In genomic region chr7:131878777-131879176, GRCh38 we compare ENCODE assay signal across 27 cellular contexts.
"Had no signal": no experiment of that assay in that cellular context is flagged by ENCODE, and none has a peak within 500 bp of the region (broad histone marks: within the 10 kb centered on the region; RNA-seq: fewer than 3 reads in every experiment).

No MANE protein-coding gene starts in this region.

- H3K27ac ChIP-seq: coronary artery, esophagus squamous epithelium, gastrocnemius medialis, hepatocyte, left lung, ovary, psoas muscle, sigmoid colon, testis, tibial artery had no signal

- H3K27ac Mint-ChIP-seq: naive thymus-derived CD8-positive, alpha-beta T cell; nephron progenitor cell; stimulated activated memory B cell treated with anti-CD40 and anti-IgM and Interleukin-4, amounts not matched to agents 10 μg/mL and 1 μg/mL and 100 μg/mL, for 72 hours; type B pancreatic cell had no signal

- DNase-seq: dermis blood vessel endothelial cell; effector memory CD4-positive, alpha-beta T cell; erythroblast; esophagus squamous epithelium; gastrocnemius medialis; head of caudate nucleus; left cardiac atrium; left lung; mesendoderm; midbrain; naive thymus-derived CD8-positive, alpha-beta T cell; nephron progenitor cell; nucleus accumbens; ovary; psoas muscle; right cardiac atrium; sigmoid colon; stimulated activated CD4-positive, alpha-beta T cell treated with anti-CD3 and anti-CD28 coated beads, Interleukin-2, amount 100 ng/mL, for 24 hours; stimulated activated CD4-positive, alpha-beta T cell treated with anti-CD3 and anti-CD28 coated beads, Interleukin-4, amount 100 ng/mL, for 4 hours; stimulated activated naive CD8-positive, alpha-beta T cell treated with anti-CD3 and anti-CD28 coated beads, Interleukin-15, Interleukin-2, amounts not matched to agents 100 U/mL and 50 U/mL, for 24 hours; substantia nigra; testis; tibial artery had no signal

- H3K4me3 ChIP-seq: coronary artery, esophagus squamous epithelium, gastrocnemius medialis, hepatocyte, left lung, ovary, psoas muscle, sigmoid colon, testis, tibial artery had no signal

- H3K9me3 ChIP-seq: esophagus squamous epithelium, gastrocnemius medialis, left lung, ovary, psoas muscle, sigmoid colon, testis, tibial artery had no signal

- H3K4me2 ChIP-seq: hepatocyte had no signal

- H3K4me3 Mint-ChIP-seq: naive thymus-derived CD8-positive, alpha-beta T cell; nephron progenitor cell; stimulated activated memory B cell treated with anti-CD40 and anti-IgM and Interleukin-4, amounts not matched to agents 10 μg/mL and 1 μg/mL and 100 μg/mL, for 72 hours; type B pancreatic cell had no signal

- ATAC-seq: gastrocnemius medialis; left cardiac atrium; left lung; naive thymus-derived CD8-positive, alpha-beta T cell; psoas muscle; right cardiac atrium; stimulated activated memory B cell treated with anti-CD40 and anti-IgM and Interleukin-4, amounts not matched to agents 10 μg/mL and 1 μg/mL and 100 μg/mL, for 72 hours; stimulated activated naive CD8-positive, alpha-beta T cell treated with anti-CD3 and anti-CD28 coated beads, Interleukin-15, Interleukin-2, amounts not matched to agents 100 U/mL and 50 U/mL, for 24 hours had no signal

- H3K4me1 ChIP-seq: esophagus squamous epithelium, gastrocnemius medialis, left lung, psoas muscle, sigmoid colon, testis, tibial artery had no signal

- H3K36me3 ChIP-seq: esophagus squamous epithelium, gastrocnemius medialis, left lung, ovary, sigmoid colon, tibial artery had no signal

- H3K79me2 ChIP-seq: hepatocyte had no signal

- H3K9me3 Mint-ChIP-seq: nephron progenitor cell; stimulated activated memory B cell treated with anti-CD40 and anti-IgM and Interleukin-4, amounts not matched to agents 10 μg/mL and 1 μg/mL and 100 μg/mL, for 72 hours; type B pancreatic cell had no signal

- H3K4me1 Mint-ChIP-seq: nephron progenitor cell; stimulated activated memory B cell treated with anti-CD40 and anti-IgM and Interleukin-4, amounts not matched to agents 10 μg/mL and 1 μg/mL and 100 μg/mL, for 72 hours had no signal

- H3K36me3 Mint-ChIP-seq: naive thymus-derived CD8-positive, alpha-beta T cell; stimulated activated memory B cell treated with anti-CD40 and anti-IgM and Interleukin-4, amounts not matched to agents 10 μg/mL and 1 μg/mL and 100 μg/mL, for 72 hours; type B pancreatic cell had no signal

- H3K27me3 ChIP-seq: gastrocnemius medialis, hepatocyte, ovary, sigmoid colon, testis had no signal

- H2AFZ ChIP-seq: hepatocyte had no signal
